10 cellular contexts compared by ENCODE assay signal in genomic region chr11:32081129-32081641, GRCh38. TPM values are rescaled to one million over a fixed set of nuclear protein-coding genes. Genes with fewer than 3 reads are reported as not detected.
DNase-seq lines count a peak whose midpoint lies in the region; ATAC-seq and TF ChIP-seq lines count a peak whose summit lies in the region.
"Had no signal": no experiment of that assay in that cellular context is flagged by ENCODE, and none has a peak within 500 bp of the region (broad histone marks: within the 10 kb centered on the region; RNA-seq: fewer than 3 reads in every experiment).

No MANE protein-coding gene starts in this region.

- H3K27me3 ChIP-seq in right cardiac atrium (ENCODE audit: control insufficient read depth, insufficient read depth): no peaks in the 10 kb centered on the region
- H3K27me3 ChIP-seq in colonic mucosa: no peaks in the 10 kb centered on the region

- no peaks in the 10 kb centered on the region; the same call in 1 of the 2 replicates for H3K27me3 Mint-ChIP-seq in HFFc6 (ENCODE audit: insufficient read depth)
- H3K27me3 Mint-ChIP-seq in activated CD4-positive, alpha-beta T cell treated with anti-CD3 and anti-CD28 coated beads for 36 hours: peaks cover 16% of the 10 kb centered on the region
- peaks cover 11% of the 10 kb centered on the region for H3K27me3 Mint-ChIP-seq in activated T-helper 1 cell treated with anti-CD3 and anti-CD28 coated beads, Interleukin-12 subunit alpha, Interleukin-12 subunit beta, Interleukin-2, Interleukin-4 antibody, amounts not matched to agents 30 ng/mL and 10 ng/mL and 1 ng/mL, durations not matched to agents 14 hours and 24 hours and 36 hours (ENCODE audit: insufficient read depth)

- H3K4me1 ChIP-seq in right cardiac atrium (ENCODE audit: control insufficient read depth, insufficient read depth, low read length) (no peaks in the 10 kb centered on the region), colonic mucosa (no peaks in the 10 kb centered on the region)

- H3K9me3 ChIP-seq in right cardiac atrium (ENCODE audit: control insufficient read depth, low read length) (no peaks in the 10 kb centered on the region), colonic mucosa (no peaks in the 10 kb centered on the region)

- TF ChIP-seq CTCF in HFFc6 (IDR thresholded peaks at IDR 0.05) (no peak), colonic mucosa (IDR thresholded peaks at IDR 0.05) (no peak)

- H3K4me3 Mint-ChIP-seq in HFFc6: no peak overlapping the region
- no peak overlapping the region for H3K4me3 Mint-ChIP-seq in activated CD4-positive, alpha-beta T cell treated with anti-CD3 and anti-CD28 coated beads for 36 hours
- no peak overlapping the region for H3K4me3 Mint-ChIP-seq in activated T-helper 1 cell treated with anti-CD3 and anti-CD28 coated beads, Interleukin-12 subunit alpha, Interleukin-12 subunit beta, Interleukin-2, Interleukin-4 antibody, amounts not matched to agents 30 ng/mL and 10 ng/mL and 1 ng/mL, durations not matched to agents 14 hours and 24 hours and 36 hours
- H3K4me3 Mint-ChIP-seq: activated CD8-positive, alpha-beta memory T cell treated with anti-CD3 and anti-CD28 coated beads, Interleukin-2, amount 10 ng/mL, durations not matched to agents 7 days and 5 days had no signal

- H3K9ac ChIP-seq in colonic mucosa (ENCODE audit: low read depth in 2 of 2, low read length in 2 of 2): no peak overlapping the region

- POLR2A ChIA-PET in activated CD4-positive, alpha-beta T cell treated with anti-CD3 and anti-CD28 coated beads for 36 hours (lab: Charles Lee): no interaction called here

- H3K9me3 Mint-ChIP-seq in HFFc6: peaks cover 2% of the 10 kb centered on the region
- H3K9me3 Mint-ChIP-seq in activated CD4-positive, alpha-beta T cell treated with anti-CD3 and anti-CD28 coated beads for 36 hours (ENCODE audit: low read depth): no peaks in the 10 kb centered on the region
- no peaks in the 10 kb centered on the region for H3K9me3 Mint-ChIP-seq in activated T-helper 1 cell treated with anti-CD3 and anti-CD28 coated beads, Interleukin-12 subunit alpha, Interleukin-12 subunit beta, Interleukin-2, Interleukin-4 antibody, amounts not matched to agents 30 ng/mL and 10 ng/mL and 1 ng/mL, durations not matched to agents 14 hours and 24 hours and 36 hours

- peak; percentile 72 to 77 for ATAC-seq in right cardiac atrium
- no peak for ATAC-seq in activated CD4-positive, alpha-beta T cell treated with anti-CD3 and anti-CD28 coated beads for 36 hours
- ATAC-seq: activated CD8-positive, alpha-beta memory T cell treated with anti-CD3 and anti-CD28 coated beads, Interleukin-2, amount 10 ng/mL, durations not matched to agents 7 days and 5 days had no signal

- WGBS in right cardiac atrium: 61% methylated on average over 3 of the region's 3 CpGs

- H3K36me3 ChIP-seq in colonic mucosa: no peaks in the 10 kb centered on the region

- H3K36me3 Mint-ChIP-seq in HFFc6 (ENCODE audit: low read depth): 0 out of 2 replicates have a peak, but pooled peaks cover 4% of the 10 kb centered on the region
- H3K36me3 Mint-ChIP-seq in activated CD4-positive, alpha-beta T cell treated with anti-CD3 and anti-CD28 coated beads for 36 hours (ENCODE audit: low read depth): no peaks in the 10 kb centered on the region
- H3K36me3 Mint-ChIP-seq in activated T-helper 1 cell treated with anti-CD3 and anti-CD28 coated beads, Interleukin-12 subunit alpha, Interleukin-12 subunit beta, Interleukin-2, Interleukin-4 antibody, amounts not matched to agents 30 ng/mL and 10 ng/mL and 1 ng/mL, durations not matched to agents 14 hours and 24 hours and 36 hours (ENCODE audit: low read depth): no peaks in the 10 kb centered on the region
- H3K36me3 Mint-ChIP-seq: activated CD8-positive, alpha-beta memory T cell treated with anti-CD3 and anti-CD28 coated beads, Interleukin-2, amount 10 ng/mL, durations not matched to agents 7 days and 5 days had no signal

- intact Hi-C loops in right cardiac atrium (cut with DNase I) (no loop called here), colonic mucosa (cut with DNase I) (no loop called here)
- intact Hi-C loops in activated CD4-positive, alpha-beta T cell treated with anti-CD3 and anti-CD28 coated beads for 36 hours (cut with DNase I, micrococcal nuclease): no loop called here
- intact Hi-C loops in activated T-helper 1 cell treated with anti-CD3 and anti-CD28 coated beads, Interleukin-12 subunit alpha, Interleukin-12 subunit beta, Interleukin-2, Interleukin-4 antibody, amounts not matched to agents 30 ng/mL and 10 ng/mL and 1 ng/mL, durations not matched to agents 14 hours and 24 hours and 36 hours (cut with micrococcal nuclease): no loop called here

- no peak overlapping the region for H3K4me3 ChIP-seq in right cardiac atrium (ENCODE audit: low read length)
- H3K4me3 ChIP-seq in colonic mucosa: no peak overlapping the region

- peaks cover 21% of the 10 kb centered on the region for H3K4me1 Mint-ChIP-seq in HFFc6 (ENCODE audit: low read depth)
- H3K4me1 Mint-ChIP-seq in activated CD4-positive, alpha-beta T cell treated with anti-CD3 and anti-CD28 coated beads for 36 hours: no peaks in the 10 kb centered on the region
- H3K4me1 Mint-ChIP-seq in activated T-helper 1 cell treated with anti-CD3 and anti-CD28 coated beads, Interleukin-12 subunit alpha, Interleukin-12 subunit beta, Interleukin-2, Interleukin-4 antibody, amounts not matched to agents 30 ng/mL and 10 ng/mL and 1 ng/mL, durations not matched to agents 14 hours and 24 hours and 36 hours (ENCODE audit: low read depth): no peaks in the 10 kb centered on the region
- H3K4me1 Mint-ChIP-seq: activated CD8-positive, alpha-beta memory T cell treated with anti-CD3 and anti-CD28 coated beads, Interleukin-2, amount 10 ng/mL, durations not matched to agents 7 days and 5 days had no signal

- no peak overlapping the region for H3K27ac ChIP-seq in right cardiac atrium (ENCODE audit: low read length)
- no peak overlapping the region for H3K27ac ChIP-seq in colonic mucosa

- DNase-seq in Daoy (ENCODE audit: low read depth) (peak; percentile 28), HFFc6 (peak; percentile 62), RPMI7951 (ENCODE audit: low read depth) (peak; percentile 74), right cardiac atrium (peak in 2 of 3 donors; percentile 64 to 67), NCI-H1436 (lab: John Stamatoyannopoulos, UW) (no peak), colonic mucosa (no peak)
- DNase-seq in activated CD4-positive, alpha-beta T cell treated with anti-CD3 and anti-CD28 coated beads for 36 hours: no peak
- DNase-seq in activated T-helper 1 cell treated with anti-CD3 and anti-CD28 coated beads, Interleukin-12 subunit alpha, Interleukin-12 subunit beta, Interleukin-2, Interleukin-4 antibody, amounts not matched to agents 30 ng/mL and 10 ng/mL and 1 ng/mL, durations not matched to agents 14 hours and 24 hours and 36 hours (ENCODE audit: low spot score): no peak
- DNase-seq: activated CD8-positive, alpha-beta memory T cell treated with anti-CD3 and anti-CD28 coated beads, Interleukin-2, amount 10 ng/mL, durations not matched to agents 7 days and 5 days; NCI-H510A had no signal

- CTCF ChIA-PET in activated CD4-positive, alpha-beta T cell treated with anti-CD3 and anti-CD28 coated beads for 36 hours (lab: Charles Lee): interaction anchor here (0.6 to 1.0 kb wide), 2 partner anchors 28 to 334 kb away, joined by 3 read pairs; no protein-coding TSS in a partner anchor

- peak overlapping the region; percentile 54 for H3K27ac Mint-ChIP-seq in HFFc6
- no peak overlapping the region for H3K27ac Mint-ChIP-seq in activated CD4-positive, alpha-beta T cell treated with anti-CD3 and anti-CD28 coated beads for 36 hours
- no peak overlapping the region for H3K27ac Mint-ChIP-seq in activated T-helper 1 cell treated with anti-CD3 and anti-CD28 coated beads, Interleukin-12 subunit alpha, Interleukin-12 subunit beta, Interleukin-2, Interleukin-4 antibody, amounts not matched to agents 30 ng/mL and 10 ng/mL and 1 ng/mL, durations not matched to agents 14 hours and 24 hours and 36 hours
- H3K27ac Mint-ChIP-seq: activated CD8-positive, alpha-beta memory T cell treated with anti-CD3 and anti-CD28 coated beads, Interleukin-2, amount 10 ng/mL, durations not matched to agents 7 days and 5 days had no signal

RNA-seq across cellular contexts. Expression of gene RCN1, which starts 9.7 kb away (rescaled TPM):
- total RNA-seq in Daoy (2014; rRNA removed; shearing (Covaris generic)): 147 and 170 TPM in 2 replicates
- total RNA-seq in HFFc6 (2021; fragmentation: NEBNext Ultra II Directional; extraction: Animal tissue kit (Norgen Biotek cat#: 25700)): 100 to 1,000 TPM; 212 to 294 (median 264) TPM
- 192 and 209 TPM in 2 replicates for total RNA-seq in RPMI7951 (2014; rRNA removed; shearing (Covaris generic))
- total RNA-seq in right cardiac atrium (10 to 100 TPM; 27.7 to 37.1 (median 31.5) TPM), colonic mucosa (10 to 100 TPM; 51.0 to 52.7 TPM)
- polyA plus RNA-seq in right cardiac atrium: 29.8 TPM
- total RNA-seq in activated CD4-positive, alpha-beta T cell treated with anti-CD3 and anti-CD28 coated beads for 36 hours: 10 to 100 TPM; 19.1 to 24.1 TPM
- 30.9 and 36.5 TPM in 2 replicates for total RNA-seq in activated T-helper 1 cell treated with anti-CD3 and anti-CD28 coated beads, Interleukin-12 subunit alpha, Interleukin-12 subunit beta, Interleukin-2, Interleukin-4 antibody, amounts not matched to agents 30 ng/mL and 10 ng/mL and 1 ng/mL, durations not matched to agents 14 hours and 24 hours and 36 hours

Comparison
In these comparisons a context has a peak if more than half of its experiments do, and no peak if none do; other contexts are left out.
1. DNase-seq: peak in Daoy (single experiment), HFFc6 (single experiment), RPMI7951 (single experiment) and right cardiac atrium (2 of 3); none in NCI-H1436 (single experiment), colonic mucosa (single experiment), activated CD4-positive, alpha-beta T cell treated with anti-CD3 and anti-CD28 coated beads for 36 hours (single experiment) and activated T-helper 1 cell treated with anti-CD3 and anti-CD28 coated beads, Interleukin-12 subunit alpha, Interleukin-12 subunit beta, Interleukin-2, Interleukin-4 antibody, amounts not matched to agents 30 ng/mL and 10 ng/mL and 1 ng/mL, durations not matched to agents 14 hours and 24 hours and 36 hours (single experiment).